17 cellular contexts compared by ENCODE assay signal in the genomic region with DNA sequence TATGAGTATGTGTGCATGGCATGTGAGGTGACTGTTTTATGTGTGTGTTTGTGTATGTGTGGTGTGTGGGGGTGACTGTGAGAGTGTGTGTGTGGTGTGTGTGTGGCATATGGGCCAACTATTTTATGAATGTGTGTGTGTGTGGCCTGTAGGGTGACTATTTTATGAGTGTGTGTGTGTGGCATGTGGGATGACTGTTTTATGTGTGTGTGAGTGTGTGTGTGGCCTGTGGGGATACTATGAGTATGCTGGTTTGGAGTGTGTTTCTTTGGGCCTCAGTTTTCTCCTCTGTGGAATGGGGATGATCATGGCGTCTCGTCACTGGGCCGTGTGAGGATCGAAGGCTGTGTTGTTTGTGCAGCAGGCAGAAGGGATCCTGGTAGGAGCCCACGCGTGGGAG.
A peak's percentile ranks its signal among the peaks of the same experiment; 100 is the strongest.
DNase-seq lines count a peak whose midpoint lies in the region; ATAC-seq and TF ChIP-seq lines count a peak whose summit lies in the region.
"Had no signal": no experiment of that assay in that cellular context is flagged by ENCODE, and none has a peak within 500 bp of the region (broad histone marks: within the 10 kb centered on the region; RNA-seq: fewer than 3 reads in every experiment).

No MANE protein-coding gene starts in this region.

- no peak overlapping the region for H4K8ac ChIP-seq in trophoblast cell (ENCODE audit: low read depth, low read length)

- no peak overlapping the region for H4K12ac ChIP-seq in trophoblast cell (ENCODE audit: low read depth, low read length)

- H3K79me1 ChIP-seq in trophoblast cell (ENCODE audit: low read length): peaks cover 3% of the 10 kb centered on the region

- H3K4me1 Mint-ChIP-seq in activated CD8-positive, alpha-beta T cell treated with anti-CD3 and anti-CD28 coated beads for 36 hours (ENCODE audit: low read depth): peaks cover 35% of the 10 kb centered on the region
- H3K4me1 Mint-ChIP-seq in activated CD8-positive, alpha-beta T cell treated with anti-CD3 and anti-CD28 coated beads, Interleukin-2, amount 10 ng/mL, durations not matched to agents 7 days and 5 days (ENCODE audit: low read depth): peaks cover 44% of the 10 kb centered on the region
- H3K4me1 Mint-ChIP-seq in HFFc6 (ENCODE audit: low read depth): peaks cover 1% of the 10 kb centered on the region

- WGBS in trophoblast cell (ENCODE audit: extremely low coverage, insufficient coverage, insufficient read length): no CpG with 5 or more reads among the region's 6 CpGs

- no peak overlapping the region for H2BK12ac ChIP-seq in trophoblast cell (ENCODE audit: low read length)

- H3K27me3 ChIP-seq in trophoblast cell (ENCODE audit: insufficient read depth, low read length) (no peaks in the 10 kb centered on the region), left lung (no peaks in the 10 kb centered on the region)
- H3K27me3 ChIP-seq: tibial artery had no signal

- peak; percentile 34 for DNase-seq in activated CD8-positive, alpha-beta T cell treated with anti-CD3 and anti-CD28 coated beads for 36 hours
- DNase-seq in activated CD8-positive, alpha-beta T cell treated with anti-CD3 and anti-CD28 coated beads, Interleukin-2, amount 10 ng/mL, durations not matched to agents 7 days and 5 days: no peak
- DNase-seq in HFFc6 (peak; percentile 63), cardiac fibroblast (ENCODE audit: low read depth in 2 of 2) (peak; percentile 23 to 49), trophoblast cell (no peak), left lung (no peak), left lobe of liver (ENCODE audit: low spot score) (no peak), HT-29 (ENCODE audit: low spot score) (no peak)
- DNase-seq: activated gamma-delta T cell treated with Interleukin-2 at 50 U/mL for 16 hours, hippocampal formation, left colon, NCI-H1105, NCI-H774, tibial artery had no signal

- no peak overlapping the region for H3K4me2 ChIP-seq in trophoblast cell (ENCODE audit: low read length)

- peak; percentile 2 for ATAC-seq in activated CD8-positive, alpha-beta T cell treated with anti-CD3 and anti-CD28 coated beads for 36 hours
- no peak for ATAC-seq in activated CD8-positive, alpha-beta T cell treated with anti-CD3 and anti-CD28 coated beads, Interleukin-2, amount 10 ng/mL, durations not matched to agents 7 days and 5 days
- no peak for ATAC-seq in left lung
- no peak for ATAC-seq in left lobe of liver
- ATAC-seq: left colon, Panc1 had no signal

- H3K14ac ChIP-seq in trophoblast cell (ENCODE audit: low read length): no peak overlapping the region

- H3K36me3 Mint-ChIP-seq in activated CD8-positive, alpha-beta T cell treated with anti-CD3 and anti-CD28 coated beads for 36 hours (ENCODE audit: low read depth): no peaks in the 10 kb centered on the region
- H3K36me3 Mint-ChIP-seq in activated CD8-positive, alpha-beta T cell treated with anti-CD3 and anti-CD28 coated beads, Interleukin-2, amount 10 ng/mL, durations not matched to agents 7 days and 5 days (ENCODE audit: low read depth): peaks cover 8% of the 10 kb centered on the region
- no peaks in the 10 kb centered on the region; the same call in 1 of the 2 replicates for H3K36me3 Mint-ChIP-seq in HFFc6 (ENCODE audit: low read depth)

- CTCF ChIA-PET in activated CD8-positive, alpha-beta T cell treated with anti-CD3 and anti-CD28 coated beads for 36 hours (lab: Charles Lee): no interaction called here
- CTCF ChIA-PET in activated CD8-positive, alpha-beta T cell treated with anti-CD3 and anti-CD28 coated beads, Interleukin-2, amount 10 ng/mL, durations not matched to agents 7 days and 5 days (lab: Charles Lee): interaction anchor here (1.3 kb wide), 1 partner anchor 70 kb away, joined by 7 read pairs; no protein-coding TSS in a partner anchor

- POLR2A ChIA-PET in activated CD8-positive, alpha-beta T cell treated with anti-CD3 and anti-CD28 coated beads for 36 hours (lab: Charles Lee): no interaction called here
- POLR2A ChIA-PET in activated CD8-positive, alpha-beta T cell treated with anti-CD3 and anti-CD28 coated beads, Interleukin-2, amount 10 ng/mL, durations not matched to agents 7 days and 5 days (lab: Charles Lee): no interaction called here

- no peak overlapping the region for H2BK5ac ChIP-seq in trophoblast cell (ENCODE audit: low read depth, low read length, poor library complexity)

- H3K27me3 Mint-ChIP-seq in activated CD8-positive, alpha-beta T cell treated with anti-CD3 and anti-CD28 coated beads for 36 hours: no peaks in the 10 kb centered on the region
- H3K27me3 Mint-ChIP-seq in activated CD8-positive, alpha-beta T cell treated with anti-CD3 and anti-CD28 coated beads, Interleukin-2, amount 10 ng/mL, durations not matched to agents 7 days and 5 days (ENCODE audit: low read depth): no peaks in the 10 kb centered on the region
- H3K27me3 Mint-ChIP-seq in HFFc6 (ENCODE audit: insufficient read depth): peaks cover 2% of the 10 kb centered on the region; the same call in 1 of the 2 replicates
- H3K27me3 Mint-ChIP-seq: brain had no signal

- no peak overlapping the region for H2BK120ac ChIP-seq in trophoblast cell (ENCODE audit: insufficient read depth, low read length, poor library complexity)

- H3K4me3 Mint-ChIP-seq in activated CD8-positive, alpha-beta T cell treated with anti-CD3 and anti-CD28 coated beads for 36 hours: no peak overlapping the region
- H3K4me3 Mint-ChIP-seq in activated CD8-positive, alpha-beta T cell treated with anti-CD3 and anti-CD28 coated beads, Interleukin-2, amount 10 ng/mL, durations not matched to agents 7 days and 5 days: no peak overlapping the region
- H3K4me3 Mint-ChIP-seq in HFFc6: no peak overlapping the region
- H3K4me3 Mint-ChIP-seq: brain, CD14-positive monocyte had no signal

- H3K27ac ChIP-seq in trophoblast cell (ENCODE audit: low read depth, low read length) (no peak overlapping the region), left lung (no peak overlapping the region)
- H3K27ac ChIP-seq: tibial artery had no signal

- H2AFZ ChIP-seq in trophoblast cell (ENCODE audit: insufficient read depth, low read length, poor library complexity): no peak overlapping the region

- no peak overlapping the region for H2AK5ac ChIP-seq in trophoblast cell (ENCODE audit: low read length)

- no peaks in the 10 kb centered on the region for H3K9me3 Mint-ChIP-seq in activated CD8-positive, alpha-beta T cell treated with anti-CD3 and anti-CD28 coated beads for 36 hours
- H3K9me3 Mint-ChIP-seq in activated CD8-positive, alpha-beta T cell treated with anti-CD3 and anti-CD28 coated beads, Interleukin-2, amount 10 ng/mL, durations not matched to agents 7 days and 5 days (ENCODE audit: insufficient read depth): no peaks in the 10 kb centered on the region
- H3K9me3 Mint-ChIP-seq in HFFc6: no peaks in the 10 kb centered on the region
- H3K9me3 Mint-ChIP-seq: brain, CD14-positive monocyte had no signal

- H3K4me1 ChIP-seq in trophoblast cell (ENCODE audit: control insufficient read depth in 1 of 2, insufficient read depth in 2 of 2, low read length in 2 of 2) (peaks cover 0 to 4% of the 10 kb centered on the region in 2 experiments), left lung (peaks cover 9 to 33% of the 10 kb centered on the region in 2 donors)

- no peak overlapping the region for H3K9ac ChIP-seq in trophoblast cell (ENCODE audit: low read length)

- peaks cover 2% of the 10 kb centered on the region for H3K79me2 ChIP-seq in trophoblast cell (ENCODE audit: control insufficient read depth, insufficient read depth, low read length, poor library complexity)

- H3K18ac ChIP-seq in trophoblast cell (ENCODE audit: low read length): peak overlapping the region; percentile 48

- H3K4me3 ChIP-seq in cardiac fibroblast (replicated peaks in 1 of 2; ENCODE audit: low read depth in 2 of 2, low read length in 2 of 2): no peak overlapping the region
- no peak overlapping the region for H3K4me3 ChIP-seq in trophoblast cell (ENCODE audit: low read depth, low read length)
- H3K4me3 ChIP-seq in left lung: no peak overlapping the region
- H3K4me3 ChIP-seq: tibial artery had no signal

- no peaks in the 10 kb centered on the region for H3K9me3 ChIP-seq in trophoblast cell (ENCODE audit: insufficient read depth, low read depth, low read length)
- no peaks in the 10 kb centered on the region for H3K9me3 ChIP-seq in left lung
- H3K9me3 ChIP-seq: tibial artery had no signal

- H4K91ac ChIP-seq in trophoblast cell (ENCODE audit: low read depth, low read length): no peak overlapping the region

- H3K4ac ChIP-seq in trophoblast cell (ENCODE audit: low read depth, low read length): no peak overlapping the region

- TF ChIP-seq CTCF in activated CD8-positive, alpha-beta T cell treated with anti-CD3 and anti-CD28 coated beads for 36 hours (IDR thresholded peaks at IDR 0.05): no peak
- TF ChIP-seq CTCF in HFFc6 (IDR thresholded peaks at IDR 0.05) (no peak), cardiac fibroblast (IDR thresholded peaks at IDR 0.05; ENCODE audit: low read depth, low read length) (no peak), left lung (IDR thresholded peaks at IDR 0.05) (no peak)

- intact Hi-C loops in activated CD8-positive, alpha-beta T cell treated with anti-CD3 and anti-CD28 coated beads for 36 hours (cut with micrococcal nuclease): no loop called here
- intact Hi-C loops in left lung (cut with DNase I): loop anchor here in 1 of 2 donors (10.0 kb wide), 1 partner anchor 98 kb away; no protein-coding TSS in a partner anchor

- H3K27ac Mint-ChIP-seq in activated CD8-positive, alpha-beta T cell treated with anti-CD3 and anti-CD28 coated beads for 36 hours: no peak overlapping the region
- no peak overlapping the region for H3K27ac Mint-ChIP-seq in activated CD8-positive, alpha-beta T cell treated with anti-CD3 and anti-CD28 coated beads, Interleukin-2, amount 10 ng/mL, durations not matched to agents 7 days and 5 days
- no peak overlapping the region for H3K27ac Mint-ChIP-seq in HFFc6
- H3K27ac Mint-ChIP-seq: brain had no signal

- H3K36me3 ChIP-seq in trophoblast cell (ENCODE audit: control insufficient read depth in 1 of 2, insufficient read depth in 2 of 2, low read length in 2 of 2) (peaks cover 10 to 26% of the 10 kb centered on the region in 2 experiments), left lung (peaks cover 0 to 2% of the 10 kb centered on the region in 2 donors)
- H3K36me3 ChIP-seq: tibial artery had no signal

- no peak overlapping the region for H3K23ac ChIP-seq in trophoblast cell (ENCODE audit: low read length)

Comparison
In these comparisons a context has a peak if more than half of its experiments do, and no peak if none do; other contexts are left out.
1. DNase-seq: peak in activated CD8-positive, alpha-beta T cell treated with anti-CD3 and anti-CD28 coated beads for 36 hours (single experiment), HFFc6 (single experiment) and cardiac fibroblast (2 of 2); none in activated CD8-positive, alpha-beta T cell treated with anti-CD3 and anti-CD28 coated beads, Interleukin-2, amount 10 ng/mL, durations not matched to agents 7 days and 5 days (single experiment), trophoblast cell (0 of 2), left lung (0 of 2), left lobe of liver (single experiment) and HT-29 (single experiment).